22 cellular contexts compared by ENCODE assay signal in the genomic region with DNA sequence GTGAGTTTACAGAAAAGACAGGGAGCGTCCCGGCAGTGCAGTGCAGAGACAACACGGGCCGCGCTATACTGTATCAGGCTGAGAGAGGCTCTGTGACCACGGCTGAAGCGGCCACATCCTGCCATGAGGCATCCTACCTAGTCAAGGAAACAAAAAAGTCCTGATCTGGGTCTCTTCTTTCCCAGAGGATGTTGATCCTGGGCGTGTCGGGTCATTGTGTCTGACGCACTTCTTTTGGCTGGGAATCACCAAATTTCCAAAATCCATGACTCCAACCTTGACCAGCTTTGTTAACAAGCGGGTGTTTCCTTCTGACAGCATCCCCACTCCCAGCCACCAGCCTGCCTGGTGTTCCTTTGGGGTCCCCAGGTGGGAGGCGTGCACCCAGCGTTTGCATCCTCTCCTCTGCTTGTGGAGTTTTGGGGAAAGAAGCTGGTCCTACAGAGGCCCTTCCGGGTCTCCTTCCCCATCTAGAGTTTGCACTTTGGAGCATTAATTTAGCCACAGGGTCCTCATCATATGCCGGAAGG.
A peak's percentile ranks its signal among the peaks of the same experiment; 100 is the strongest.
DNase-seq lines count a peak whose midpoint lies in the region; ATAC-seq, FAIRE-seq and TF ChIP-seq lines count a peak whose summit lies in the region.
"Had no signal": no experiment of that assay in that cellular context is flagged by ENCODE, and none has a peak within 500 bp of the region (broad histone marks: within the 10 kb centered on the region; RNA-seq: fewer than 3 reads in every experiment).

No MANE protein-coding gene starts in this region.

- no peaks in the 10 kb centered on the region for H3K36me3 Mint-ChIP-seq in WTC11
- H3K36me3 Mint-ChIP-seq: activated naive CD8-positive, alpha-beta T cell treated with anti-CD3 and anti-CD28 coated beads for 36 hours had no signal

- no peak overlapping the region for H3K27ac Mint-ChIP-seq in WTC11
- H3K27ac Mint-ChIP-seq: activated CD4-positive, alpha-beta T cell treated with anti-CD3 and anti-CD28 coated beads, Interleukin-2, amount 10 ng/mL, durations not matched to agents 7 days and 5 days; activated naive CD8-positive, alpha-beta T cell treated with anti-CD3 and anti-CD28 coated beads for 36 hours had no signal

- H3K9ac ChIP-seq in parathyroid adenoma, result no peak overlapping the region

- no peaks in the 10 kb centered on the region for H3K27me3 ChIP-seq in gastroesophageal sphincter
- H3K27me3 ChIP-seq in parathyroid adenoma (ENCODE audit: control insufficient read depth, insufficient read depth, low read length), result no peaks in the 10 kb centered on the region
- H3K27me3 ChIP-seq in prostate gland (replicated peaks; ENCODE audit: insufficient read depth), result no peaks in the 10 kb centered on the region

- no peak overlapping the region for H2AFZ ChIP-seq in parathyroid adenoma

- TF ChIP-seq POLR2A in A549 (IDR thresholded peaks at IDR 0.05; ENCODE audit: low read length) (no peak), gastroesophageal sphincter (IDR thresholded peaks at IDR 0.05) (no peak), prostate gland (IDR thresholded peaks at IDR 0.05) (no peak)

- TF ChIP-seq EP300 in A549 (IDR thresholded peaks at IDR 0.05), result no peak
- TF ChIP-seq EP300 in gastroesophageal sphincter (IDR thresholded peaks at IDR 0.05), result no peak

- no peak overlapping the region for H3K4me3 Mint-ChIP-seq in WTC11
- H3K4me3 Mint-ChIP-seq: activated CD4-positive, alpha-beta T cell treated with anti-CD3 and anti-CD28 coated beads, Interleukin-2, amount 10 ng/mL, durations not matched to agents 7 days and 5 days; activated naive CD8-positive, alpha-beta T cell treated with anti-CD3 and anti-CD28 coated beads for 36 hours; activated T-cell treated with anti-CD3 and anti-CD28 coated beads, Interleukin-2, amount 50 U/mL, for 4 hours; central memory CD8-positive, alpha-beta T cell had no signal

- WGBS in A549 (ENCODE audit: missing lambda C conversion rate), result 89% methylated on average over 15 of the region's 15 CpGs
- 56 to 82% methylated on average over 2 to 10 of the region's 15 CpGs for WGBS in gastroesophageal sphincter (ENCODE audit: low coverage in 1 of 2), 2 donors
- 88% methylated on average over 15 of the region's 15 CpGs for WGBS in prostate gland

- ATAC-seq in A549 (peak; percentile 24 to 30; a peak in 1 of 6 replicates), WTC11 (peak; percentile 56), gastroesophageal sphincter (peak; percentile 73)
- ATAC-seq: activated T-cell treated with anti-CD3 and anti-CD28 coated beads, Interleukin-2, amount 50 U/mL, for 4 hours; GM12878 had no signal

- no peak for TF ChIP-seq CTCF in A549 (IDR thresholded peaks at IDR 0.05)
- no peak for TF ChIP-seq CTCF in WTC11 (IDR thresholded peaks at IDR 0.05)
- no peak for TF ChIP-seq CTCF in gastroesophageal sphincter (IDR thresholded peaks at IDR 0.05)
- no peak for TF ChIP-seq CTCF in parathyroid adenoma (IDR thresholded peaks at IDR 0.05)
- TF ChIP-seq CTCF in prostate gland (IDR thresholded peaks at IDR 0.05), result no peak

- H3K4me1 ChIP-seq in A549, result no peaks in the 10 kb centered on the region
- peaks cover 0 to 16% (median 6%) of the 10 kb centered on the region in 3 donors for H3K4me1 ChIP-seq in gastroesophageal sphincter
- no peaks in the 10 kb centered on the region for H3K4me1 ChIP-seq in parathyroid adenoma
- H3K4me1 ChIP-seq in prostate gland (replicated peaks), result no peaks in the 10 kb centered on the region

- peaks cover 3% of the 10 kb centered on the region; the same call in 1 of the 2 replicates for H3K27me3 Mint-ChIP-seq in WTC11 (ENCODE audit: low read depth)
- H3K27me3 Mint-ChIP-seq: activated naive CD8-positive, alpha-beta T cell treated with anti-CD3 and anti-CD28 coated beads for 36 hours; central memory CD8-positive, alpha-beta T cell had no signal

- H3K4me1 Mint-ChIP-seq in WTC11, result peaks cover 21% of the 10 kb centered on the region
- H3K4me1 Mint-ChIP-seq: activated CD4-positive, alpha-beta T cell treated with anti-CD3 and anti-CD28 coated beads, Interleukin-2, amount 10 ng/mL, durations not matched to agents 7 days and 5 days; activated naive CD8-positive, alpha-beta T cell treated with anti-CD3 and anti-CD28 coated beads for 36 hours; central memory CD8-positive, alpha-beta T cell had no signal

- no peaks in the 10 kb centered on the region for H3K9me3 Mint-ChIP-seq in WTC11
- H3K9me3 Mint-ChIP-seq: activated CD4-positive, alpha-beta T cell treated with anti-CD3 and anti-CD28 coated beads, Interleukin-2, amount 10 ng/mL, durations not matched to agents 7 days and 5 days; activated naive CD8-positive, alpha-beta T cell treated with anti-CD3 and anti-CD28 coated beads for 36 hours; activated T-cell treated with anti-CD3 and anti-CD28 coated beads, Interleukin-2, amount 50 U/mL, for 4 hours; central memory CD8-positive, alpha-beta T cell had no signal

- H3K4me3 ChIP-seq in A549 (no peak overlapping the region), gastroesophageal sphincter (no peak overlapping the region), parathyroid adenoma (ENCODE audit: low read depth, low read length) (no peak overlapping the region), prostate gland (no peak overlapping the region)
- H3K4me3 ChIP-seq: GM12878, SK-N-MC had no signal

- CTCF ChIA-PET in A549 (lab: Yijun Ruan, JAX) (interaction anchor here (1.8 kb wide), 1 partner anchor 13 kb away, joined by 7 read pairs; no protein-coding TSS in a partner anchor), WTC11 (lab: Charles Lee) (interaction anchor here (1.5 kb wide), 1 partner anchor 41 kb away, joined by 3 read pairs; no protein-coding TSS in a partner anchor)

- H3K27ac ChIP-seq in A549, result no peak overlapping the region
- peak overlapping the region in 2 of 4 donors; percentile 47 to 50 for H3K27ac ChIP-seq in gastroesophageal sphincter
- H3K27ac ChIP-seq in parathyroid adenoma, result peak overlapping the region; percentile 34
- no peak overlapping the region for H3K27ac ChIP-seq in prostate gland
- H3K27ac ChIP-seq: SK-N-MC had no signal

- H3K9me3 ChIP-seq in A549, result no peaks in the 10 kb centered on the region
- no peaks in the 10 kb centered on the region for H3K9me3 ChIP-seq in gastroesophageal sphincter
- no peaks in the 10 kb centered on the region for H3K9me3 ChIP-seq in parathyroid adenoma (ENCODE audit: control insufficient read depth, low read length)
- H3K9me3 ChIP-seq in prostate gland, result no peaks in the 10 kb centered on the region

- intact Hi-C loops in prostate gland (cut with DNase I), result no loop called here

- POLR2A ChIA-PET in A549 (lab: Yijun Ruan, JAX) (no interaction called here), WTC11 (lab: Charles Lee) (no interaction called here)

- no peak for FAIRE-seq in A549 (lab: Jason Lieb, UNC)
- FAIRE-seq: GM12878, H54, keratinocyte, TTC549 had no signal

- H3K36me3 ChIP-seq in gastroesophageal sphincter (no peaks in the 10 kb centered on the region), parathyroid adenoma (ENCODE audit: control insufficient read depth, insufficient read depth, low read length) (no peaks in the 10 kb centered on the region), prostate gland (no peaks in the 10 kb centered on the region)

- DNase-seq in A549 (ENCODE audit: low read depth in 1 of 2, low spot score in 1 of 2) (no peak), WTC11 (ENCODE audit: low spot score) (no peak), prostate gland (ENCODE audit: low spot score) (no peak), medulla oblongata (ENCODE audit: extremely low spot score) (no peak), C1 segment of cervical spinal cord (lab: John Stamatoyannopoulos, UW) (no peak), GOT3 (lab: John Stamatoyannopoulos, UW) (no peak)
- DNase-seq: ACHN; activated CD4-positive, alpha-beta T cell treated with anti-CD3 and anti-CD28 coated beads, Interleukin-2, amount 10 ng/mL, durations not matched to agents 7 days and 5 days; activated naive CD8-positive, alpha-beta T cell treated with anti-CD3 and anti-CD28 coated beads for 36 hours; activated T-cell treated with anti-CD3 and anti-CD28 coated beads, Interleukin-2, amount 50 U/mL, for 4 hours; MM.1S; NCI-H187 treated with DMSO at 0.1 percent for 48 hours; NCI-H524; stimulated activated CD4-positive, alpha-beta T cell treated with anti-CD3 and anti-CD28 coated beads, Interleukin-1b, Interleukin-23, amount 100 ng/mL, for 48 hours had no signal

- TF ChIP-seq RAD21 in A549 (conservative IDR thresholded peaks at IDR 0.05 in 1 of 2, IDR thresholded peaks at IDR 0.05 in 1 of 2), result no peak

- H3K4me2 ChIP-seq in A549 (no peak overlapping the region), parathyroid adenoma (ENCODE audit: low read length) (no peak overlapping the region)

- H3K79me2 ChIP-seq in parathyroid adenoma, result no peaks in the 10 kb centered on the region

TF ChIP-seq in WTC11, 78 proteins besides CTCF, POLR2A, EP300 and RAD21 (continues in another document):
- TF ChIP-seq ZBTB21 (CRISPR knock-in tag; IDR thresholded peaks at IDR 0.05; ENCODE audit: borderline replicate concordance), result no peak
- TF ChIP-seq, protein P1, sequence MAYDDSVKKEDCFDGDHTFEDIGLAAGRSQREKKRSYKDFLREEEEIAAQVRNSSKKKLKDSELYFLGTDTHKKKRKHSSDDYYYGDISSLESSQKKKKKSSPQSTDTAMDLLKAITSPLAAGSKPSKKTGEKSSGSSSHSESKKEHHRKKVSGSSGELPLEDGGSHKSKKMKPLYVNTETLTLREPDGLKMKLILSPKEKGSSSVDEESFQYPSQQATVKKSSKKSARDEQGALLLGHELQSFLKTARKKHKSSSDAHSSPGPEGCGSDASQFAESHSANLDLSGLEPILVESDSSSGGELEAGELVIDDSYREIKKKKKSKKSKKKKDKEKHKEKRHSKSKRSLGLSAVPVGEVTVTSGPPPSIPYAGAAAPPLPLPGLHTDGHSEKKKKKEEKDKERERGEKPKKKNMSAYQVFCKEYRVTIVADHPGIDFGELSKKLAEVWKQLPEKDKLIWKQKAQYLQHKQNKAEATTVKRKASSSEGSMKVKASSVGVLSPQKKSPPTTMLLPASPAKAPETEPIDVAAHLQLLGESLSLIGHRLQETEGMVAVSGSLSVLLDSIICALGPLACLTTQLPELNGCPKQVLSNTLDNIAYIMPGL (CRISPR knock-in tag; IDR thresholded peaks at IDR 0.05), result no peak
